Comparison of ENCODE assay signal across 8 cellular contexts in the genomic region with DNA sequence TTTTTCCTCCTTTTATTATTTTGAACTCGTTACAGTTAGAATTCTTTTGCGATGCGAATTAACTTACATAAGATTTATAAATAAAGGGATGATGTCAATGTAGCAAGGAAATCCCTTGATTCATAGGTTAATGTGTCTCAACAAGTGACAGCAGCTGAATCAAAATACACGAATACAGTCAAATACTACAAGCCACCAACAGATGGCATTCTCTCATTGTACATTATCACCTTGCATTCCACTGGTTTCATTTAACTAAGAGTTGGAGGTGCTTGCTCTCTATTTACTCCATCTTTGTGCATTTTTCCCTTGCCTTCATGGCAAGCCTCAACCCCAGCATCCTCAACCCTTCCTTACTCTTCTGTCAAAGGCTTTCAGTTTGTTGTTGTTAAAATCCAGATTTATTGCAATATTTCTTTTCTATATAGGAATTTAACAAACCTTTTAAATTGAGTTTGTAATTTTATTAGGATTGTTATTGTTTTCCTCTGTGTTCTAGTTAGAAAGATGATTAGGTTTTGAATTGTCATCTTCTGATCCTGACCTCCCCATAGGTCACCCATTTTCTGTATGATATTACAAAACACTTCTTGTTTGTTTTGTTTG.
DNase-seq lines count a peak whose midpoint lies in the region; ATAC-seq, FAIRE-seq and TF ChIP-seq lines count a peak whose summit lies in the region.

No MANE protein-coding gene starts in this region.

- intact Hi-C loops in MCF 10A (cut with micrococcal nuclease), result loop anchor here (1.0 to 5.0 kb wide), 5 partner anchors 89 to 486 kb away; no protein-coding TSS in a partner anchor
- intact Hi-C loops in HepG2 (cut with micrococcal nuclease; ENCODE audit: unreplicated experiment), result loop anchor here (1.0 to 2.0 kb wide), 3 partner anchors 89 to 371 kb away; no protein-coding TSS in a partner anchor

- in situ Hi-C loops in HepG2 (cut with HindIII; ENCODE audit: extremely low pct_ligation_motif_present, low pct_unique_long_range_greater_than_20kb), result no loop called here

- no peak overlapping the region for H2AFZ ChIP-seq in HepG2 (ENCODE audit: low read length)

- TF ChIP-seq EP300 in HepG2 (IDR thresholded peaks at IDR 0.05; ENCODE audit: low read depth in 2 of 2, low read length in 2 of 2) (no peak), HepG2 (CRISPR knock-in tag; IDR thresholded peaks at IDR 0.05; ENCODE audit: borderline replicate concordance) (no peak)

- no peak overlapping the region for H3K4me2 ChIP-seq in HepG2 (ENCODE audit: low read depth, low read length)

- ATAC-seq in GM21360 (IDR thresholded peaks at IDR 0.05; ENCODE audit: unreplicated experiment), result peak; percentile 92
- peak; percentile 85 for ATAC-seq in HG03460 (IDR thresholded peaks at IDR 0.05; ENCODE audit: unreplicated experiment)
- ATAC-seq in HepG2, result peak; percentile 80

- no peaks in the 10 kb centered on the region for H3K9me3 ChIP-seq in HepG2 (ENCODE audit: low read length)

- H3K27ac ChIP-seq in HepG2 (ENCODE audit: extremely low read length, insufficient read depth, low read length), result no peak overlapping the region

- no peak for TF ChIP-seq POLR2A in HepG2 (IDR thresholded peaks at IDR 0.05; ENCODE audit: insufficient read depth in 1 of 2, low read depth in 2 of 2, low read length in 2 of 2)

- WGBS in HepG2 (ENCODE audit: low lambda C conversion rate), result 0% methylated on average over 4 of the region's 4 CpGs

- FAIRE-seq in HepG2 (lab: Jason Lieb, UNC), result peak; percentile 71

- POLR2A ChIA-PET in MCF 10A (lab: Yijun Ruan, JAX), result interaction anchor here (1.7 kb wide), 1 partner anchor 88 kb away, joined by 4 read pairs; no protein-coding TSS in a partner anchor
- POLR2A ChIA-PET in HepG2 (lab: Yijun Ruan, JAX), result no interaction called here

- TF ChIP-seq RAD21 in HepG2 (CRISPR knock-in tag; IDR thresholded peaks at IDR 0.05), result peak; percentile 45; the same call in 1 of the 2 replicates

- H3K79me2 ChIP-seq in HepG2 (ENCODE audit: insufficient read depth, low read length), result no peaks in the 10 kb centered on the region

- H3K9me3 Mint-ChIP-seq in MCF 10A (ENCODE audit: unreplicated experiment), result no peaks in the 10 kb centered on the region

- BruUV-seq in MCF 10A (replicated peaks; lab: Mats Ljungman, UMichigan) (no TSS peak), HepG2 (replicated peaks; lab: Mats Ljungman, UMichigan) (no TSS peak)

- no peaks in the 10 kb centered on the region for H4K20me1 ChIP-seq in HepG2 (ENCODE audit: insufficient read depth, low read length)

- H3K9ac ChIP-seq in HepG2 (ENCODE audit: insufficient read depth, low read depth, low read length), result no peak overlapping the region

- CTCF ChIA-PET in MCF 10A (lab: Yijun Ruan, JAX), result interaction anchor here (0.7 to 5.0 kb wide), 15 partner anchors 12 to 438 kb away, joined by 3 to 28 read pairs (median 3); no protein-coding TSS in a partner anchor
- CTCF ChIA-PET in HepG2 (lab: Yijun Ruan, JAX; ENCODE audit: low intra/inter-chr PET ratio, low total read pairs), result interaction anchor here (1.1 to 3.2 kb wide), 3 partner anchors 88 to 372 kb away, joined by 5 to 29 read pairs (median 9); no protein-coding TSS in a partner anchor

- no peaks in the 10 kb centered on the region for H3K36me3 Mint-ChIP-seq in MCF 10A (ENCODE audit: insufficient read depth, unreplicated experiment)

- peaks cover 2% of the 10 kb centered on the region for H3K27me3 Mint-ChIP-seq in MCF 10A (ENCODE audit: insufficient read depth, unreplicated experiment)

- no peaks in the 10 kb centered on the region for H3K36me3 ChIP-seq in HepG2 (replicated peaks in 1 of 2; ENCODE audit: control insufficient read depth in 1 of 2, insufficient read depth in 2 of 2, low read length in 2 of 2)

- peak; percentile 54 for TF ChIP-seq CTCF in MCF 10A (IDR thresholded peaks at IDR 0.05; ENCODE audit: unreplicated experiment)
- peak; percentile 82 for TF ChIP-seq CTCF in HepG2 (CRISPR knock-in tag; IDR thresholded peaks at IDR 0.05)

- H3K4me3 Mint-ChIP-seq in MCF 10A (ENCODE audit: unreplicated experiment), result no peak overlapping the region

- H3K27ac Mint-ChIP-seq in MCF 10A (ENCODE audit: low read depth, unreplicated experiment), result no peak overlapping the region

- DNase-seq in GDM1 (lab: John Stamatoyannopoulos, UW) (peak; percentile 21), NCI-H526 treated with DMSO at 0.1 percent for 48 hours (lab: John Stamatoyannopoulos, UW) (peak; percentile 60), MCF 10A (ENCODE audit: unreplicated experiment) (peak; percentile 71), HepG2 (ENCODE audit: low spot score) (peak; percentile 48), activated gamma-delta T cell treated with Interleukin-2 at 50 U/mL for 16 hours (no peak)
- no peak for DNase-seq in stimulated activated naive CD4-positive, alpha-beta T cell treated with Interleukin-2 at 50 U/mL for 16 hours (lab: John Stamatoyannopoulos, UW)

- no peaks in the 10 kb centered on the region for H3K4me1 Mint-ChIP-seq in MCF 10A (ENCODE audit: insufficient read depth, unreplicated experiment)

- H3K27me3 ChIP-seq in HepG2 (ENCODE audit: control insufficient read depth in 1 of 2, insufficient read depth in 2 of 2, low read length in 2 of 2), result no peaks in the 10 kb centered on the region

- no peaks in the 10 kb centered on the region for H3K4me1 ChIP-seq in HepG2 (ENCODE audit: insufficient read depth, low read length)

- H3K4me3 ChIP-seq in HepG2 (replicated peaks in 1 of 3; ENCODE audit: insufficient read depth in 1 of 3, low read depth in 2 of 3, low read length in 3 of 3), result no peak overlapping the region

TF ChIP-seq in HepG2, 621 proteins besides CTCF, POLR2A, EP300 and RAD21:
- TF ChIP-seq, protein P1, sequence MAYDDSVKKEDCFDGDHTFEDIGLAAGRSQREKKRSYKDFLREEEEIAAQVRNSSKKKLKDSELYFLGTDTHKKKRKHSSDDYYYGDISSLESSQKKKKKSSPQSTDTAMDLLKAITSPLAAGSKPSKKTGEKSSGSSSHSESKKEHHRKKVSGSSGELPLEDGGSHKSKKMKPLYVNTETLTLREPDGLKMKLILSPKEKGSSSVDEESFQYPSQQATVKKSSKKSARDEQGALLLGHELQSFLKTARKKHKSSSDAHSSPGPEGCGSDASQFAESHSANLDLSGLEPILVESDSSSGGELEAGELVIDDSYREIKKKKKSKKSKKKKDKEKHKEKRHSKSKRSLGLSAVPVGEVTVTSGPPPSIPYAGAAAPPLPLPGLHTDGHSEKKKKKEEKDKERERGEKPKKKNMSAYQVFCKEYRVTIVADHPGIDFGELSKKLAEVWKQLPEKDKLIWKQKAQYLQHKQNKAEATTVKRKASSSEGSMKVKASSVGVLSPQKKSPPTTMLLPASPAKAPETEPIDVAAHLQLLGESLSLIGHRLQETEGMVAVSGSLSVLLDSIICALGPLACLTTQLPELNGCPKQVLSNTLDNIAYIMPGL (CRISPR knock-in tag; IDR thresholded peaks at IDR 0.05; ENCODE audit: borderline replicate concordance in 1 of 2, low read depth in 1 of 2), result no peak
- TF ChIP-seq TEAD3 (CRISPR knock-in tag; optimal IDR thresholded peaks at IDR 0.05; ENCODE audit: borderline replicate concordance), result peak; percentile 59
- no peak for TF ChIP-seq ZFP62 (CRISPR knock-in tag; IDR thresholded peaks at IDR 0.05)
- no peak for TF ChIP-seq ZNF274 (CRISPR knock-in tag; IDR thresholded peaks at IDR 0.05)
- TF ChIP-seq, protein P2, sequence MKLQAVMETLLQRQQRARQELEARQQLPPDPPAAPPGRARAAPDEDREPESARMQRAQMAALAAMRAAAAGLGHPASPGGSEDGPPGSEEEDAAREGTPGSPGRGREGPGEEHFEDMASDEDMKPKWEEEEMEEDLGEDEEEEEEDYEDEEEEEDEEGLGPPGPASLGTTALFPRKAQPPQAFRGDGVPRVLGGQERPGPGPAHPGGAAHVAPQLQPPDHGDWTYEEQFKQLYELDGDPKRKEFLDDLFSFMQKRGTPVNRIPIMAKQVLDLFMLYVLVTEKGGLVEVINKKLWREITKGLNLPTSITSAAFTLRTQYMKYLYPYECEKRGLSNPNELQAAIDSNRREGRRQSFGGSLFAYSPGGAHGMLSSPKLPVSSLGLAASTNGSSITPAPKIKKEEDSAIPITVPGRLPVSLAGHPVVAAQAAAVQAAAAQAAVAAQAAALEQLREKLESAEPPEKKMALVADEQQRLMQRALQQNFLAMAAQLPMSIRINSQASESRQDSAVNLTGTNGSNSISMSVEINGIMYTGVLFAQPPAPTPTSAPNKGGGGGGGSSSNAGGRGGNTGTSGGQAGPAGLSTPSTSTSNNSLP (IDR thresholded peaks at IDR 0.05; ENCODE audit: low read depth, low read length), result peak; percentile 43; the same call in 1 of the 2 replicates
- no peak for TF ChIP-seq ETV6 (CRISPR knock-in tag; conservative IDR thresholded peaks at IDR 0.05)
- TF ChIP-seq STAG1 (CRISPR knock-in tag; IDR thresholded peaks at IDR 0.05), result peak; percentile 84
- peak; percentile 76 for TF ChIP-seq SMC3 (IDR thresholded peaks at IDR 0.05; ENCODE audit: low read length)
TF ChIP-seq in HepG2: peak in this region for 4.

Comparison
In these comparisons a context has a peak if more than half of its experiments do, and no peak if none do; other contexts are left out.
1. DNase-seq: peak in GDM1 (single experiment), NCI-H526 treated with DMSO at 0.1 percent for 48 hours (single experiment), MCF 10A (single experiment) and HepG2 (single experiment); none in activated gamma-delta T cell treated with Interleukin-2 at 50 U/mL for 16 hours (single experiment) and stimulated activated naive CD4-positive, alpha-beta T cell treated with Interleukin-2 at 50 U/mL for 16 hours (single experiment).
2. Peak in every context shown above with its lines, with median percentiles within 50 percentile points of each other: ATAC-seq.